Comparison of ENCODE assay signal across 22 cellular contexts in the genomic region with DNA sequence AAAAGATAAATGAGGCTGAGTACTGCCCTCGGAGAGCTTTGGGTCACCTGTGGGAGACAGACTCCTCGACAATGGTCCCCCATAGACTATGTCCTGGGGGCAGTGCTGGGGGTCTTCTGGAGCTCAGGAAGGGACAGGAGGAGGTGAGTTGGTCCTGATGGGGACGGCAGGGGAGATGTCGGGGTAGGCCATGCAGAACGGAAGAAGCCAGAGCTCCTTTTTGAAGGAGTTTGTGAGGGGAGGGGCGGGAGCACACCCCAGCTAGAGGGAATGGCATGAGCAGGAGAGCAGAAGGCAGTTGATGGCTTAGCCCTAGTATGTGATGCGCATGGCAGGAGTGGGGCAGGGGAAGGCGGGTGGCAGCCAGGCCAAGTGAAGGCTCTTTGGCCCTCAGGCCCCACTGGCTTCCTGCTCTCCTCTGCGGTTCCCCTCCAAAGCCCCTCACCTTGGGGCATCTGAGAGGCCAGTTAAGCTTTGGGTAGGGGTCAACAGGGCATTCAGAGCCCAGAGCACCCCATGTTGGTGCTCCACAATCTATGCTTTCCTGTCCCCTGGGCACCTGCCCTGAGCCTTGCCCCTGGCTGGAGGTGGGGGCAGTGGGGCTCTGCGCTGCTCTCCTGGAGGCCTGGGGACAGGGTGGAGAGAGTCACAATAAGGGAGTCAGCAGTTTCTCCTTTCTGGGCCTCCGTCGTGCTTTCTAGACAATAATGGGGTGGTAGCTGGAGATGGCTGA.
A peak's percentile ranks its signal among the peaks of the same experiment; 100 is the strongest.
DNase-seq lines count a peak whose midpoint lies in the region; ATAC-seq, FAIRE-seq and TF ChIP-seq lines count a peak whose summit lies in the region.
"Had no signal": no experiment of that assay in that cellular context is flagged by ENCODE, and none has a peak within 500 bp of the region (broad histone marks: within the 10 kb centered on the region; RNA-seq: fewer than 3 reads in every experiment).

No MANE protein-coding gene starts in this region.

- BruUV-seq in MCF 10A (replicated peaks; lab: Mats Ljungman, UMichigan) = no TSS peak

- H3K9me3 ChIP-seq in breast epithelium (no peaks in the 10 kb centered on the region), osteoblast (ENCODE audit: low read depth, low read length) (no peaks in the 10 kb centered on the region)
- H3K9me3 ChIP-seq: gastroesophageal sphincter, ovary had no signal

- H3K4me1 ChIP-seq in breast epithelium (peaks cover 4 to 11% of the 10 kb centered on the region in 2 donors), osteoblast (ENCODE audit: insufficient read depth, low read length) (peaks cover 30% of the 10 kb centered on the region)

- TF ChIP-seq CTCF in MCF 10A (IDR thresholded peaks at IDR 0.05; ENCODE audit: unreplicated experiment) (no peak), breast epithelium (IDR thresholded peaks at IDR 0.05) (no peak), chondrocyte (IDR thresholded peaks at IDR 0.05) (no peak), osteoblast (IDR thresholded peaks at IDR 0.05; ENCODE audit: extremely low read depth, low read depth, low read length) (no peak)

- H4K20me1 ChIP-seq in osteoblast (ENCODE audit: insufficient read depth, low read length) = no peaks in the 10 kb centered on the region

- H3K36me3 ChIP-seq in breast epithelium (no peaks in the 10 kb centered on the region), osteoblast (ENCODE audit: insufficient read depth, low read length) (no peaks in the 10 kb centered on the region)
- H3K36me3 ChIP-seq: brain microvascular endothelial cell, gastroesophageal sphincter, ovary had no signal

- no peaks in the 10 kb centered on the region for H3K9me3 Mint-ChIP-seq in MCF 10A (ENCODE audit: unreplicated experiment)
- H3K9me3 Mint-ChIP-seq in chondrocyte (ENCODE audit: low read depth) = no peaks in the 10 kb centered on the region
- H3K9me3 Mint-ChIP-seq: activated CD4-positive, alpha-beta T cell treated with anti-CD3 and anti-CD28 coated beads, Interleukin-2, amount 10 ng/mL, durations not matched to agents 24 days and 14 days; activated naive CD4-positive, alpha-beta T cell treated with anti-CD3 and anti-CD28 coated beads, Interleukin-2, amount 50 U/mL, for 24 hours; activated T-cell treated with anti-CD3 and anti-CD28 coated beads, Interleukin-2, amount 50 U/mL, for 4 hours; CD4-positive, alpha-beta T cell had no signal

- no peaks in the 10 kb centered on the region for H3K27me3 ChIP-seq in breast epithelium
- no peaks in the 10 kb centered on the region for H3K27me3 ChIP-seq in osteoblast (ENCODE audit: insufficient read depth, low read length)
- H3K27me3 ChIP-seq: brain microvascular endothelial cell, gastroesophageal sphincter, ovary had no signal

- H3K79me2 ChIP-seq in osteoblast (ENCODE audit: insufficient read depth, low read length) = peaks cover 2% of the 10 kb centered on the region

- H3K27ac ChIP-seq in breast epithelium (no peak overlapping the region), osteoblast (ENCODE audit: low read depth, low read length) (peak overlapping the region; percentile 92)
- H3K27ac ChIP-seq: brain microvascular endothelial cell, ovary had no signal

- H3K4me3 ChIP-seq in breast epithelium (no peak overlapping the region), osteoblast (ENCODE audit: insufficient read depth, low read length) (no peak overlapping the region)
- H3K4me3 ChIP-seq: gastroesophageal sphincter, ovary had no signal

- peak; percentile 73 for FAIRE-seq in urothelium cell line (lab: Jason Lieb, UNC)

- intact Hi-C loops in MCF 10A (cut with micrococcal nuclease) (no loop called here), breast epithelium (cut with DNase I; ENCODE audit: low total_unique reads) (no loop called here)

- DNase-seq in MCF 10A (ENCODE audit: unreplicated experiment) (no peak), breast epithelium (ENCODE audit: low spot score in 2 of 2) (no peak), chondrocyte (ENCODE audit: low spot score) (no peak), osteoblast (ENCODE audit: insufficient read length, low spot score, missing footprints) (no peak), urothelium cell line (ENCODE audit: low spot score) (no peak), NCI-H82 treated with DMSO at 0.1 percent for 48 hours (lab: John Stamatoyannopoulos, UW; ENCODE audit: unreplicated experiment) (no peak)
- DNase-seq: activated CD4-positive, alpha-beta T cell treated with anti-CD3 and anti-CD28 coated beads, Interleukin-2, amount 10 ng/mL, durations not matched to agents 24 days and 14 days; activated T-cell treated with anti-CD3 and anti-CD28 coated beads, Interleukin-2, amount 50 U/mL, for 4 hours; brain microvascular endothelial cell; CD4-positive, alpha-beta T cell; DMS79 treated with DMSO at 0.1 percent for 48 hours; erythroblast; MM.1S; NCI-H146; NCI-H774; ovary; PC-3; substantia nigra had no signal

- no peak for TF ChIP-seq POLR2A in breast epithelium (IDR thresholded peaks at IDR 0.05)

- H3K27ac Mint-ChIP-seq in MCF 10A (ENCODE audit: low read depth, unreplicated experiment) (peak overlapping the region; percentile 13), chondrocyte (ENCODE audit: unreplicated experiment) (peak overlapping the region; percentile 95)
- H3K27ac Mint-ChIP-seq: activated CD4-positive, alpha-beta T cell treated with anti-CD3 and anti-CD28 coated beads, Interleukin-2, amount 10 ng/mL, durations not matched to agents 24 days and 14 days; activated naive CD4-positive, alpha-beta T cell treated with anti-CD3 and anti-CD28 coated beads, Interleukin-2, amount 50 U/mL, for 24 hours; CD4-positive, alpha-beta T cell had no signal

- H2AFZ ChIP-seq in osteoblast (ENCODE audit: low read length) = no peak overlapping the region

- H3K4me2 ChIP-seq in osteoblast (ENCODE audit: insufficient read depth, low read length) = no peak overlapping the region

- CTCF ChIA-PET in MCF 10A (lab: Yijun Ruan, JAX) = interaction anchor here (0.8 kb wide), 1 partner anchor 23 kb away, joined by 4 read pairs; no protein-coding TSS in a partner anchor

- H3K4me3 Mint-ChIP-seq in MCF 10A (ENCODE audit: unreplicated experiment) (no peak overlapping the region), chondrocyte (ENCODE audit: unreplicated experiment) (no peak overlapping the region)
- H3K4me3 Mint-ChIP-seq: activated CD4-positive, alpha-beta T cell treated with anti-CD3 and anti-CD28 coated beads, Interleukin-2, amount 10 ng/mL, durations not matched to agents 24 days and 14 days; activated naive CD4-positive, alpha-beta T cell treated with anti-CD3 and anti-CD28 coated beads, Interleukin-2, amount 50 U/mL, for 24 hours; activated T-cell treated with anti-CD3 and anti-CD28 coated beads, Interleukin-2, amount 50 U/mL, for 4 hours; CD4-positive, alpha-beta T cell had no signal

- POLR2A ChIA-PET in MCF 10A (lab: Yijun Ruan, JAX) = interaction anchor here (0.7 kb wide), 1 partner anchor 253 kb away, joined by 3 read pairs; no protein-coding TSS in a partner anchor

- peaks cover 26% of the 10 kb centered on the region for H3K4me1 Mint-ChIP-seq in MCF 10A (ENCODE audit: insufficient read depth, unreplicated experiment)
- H3K4me1 Mint-ChIP-seq in chondrocyte (ENCODE audit: low read depth) = peaks cover 56% of the 10 kb centered on the region
- H3K4me1 Mint-ChIP-seq: activated naive CD4-positive, alpha-beta T cell treated with anti-CD3 and anti-CD28 coated beads, Interleukin-2, amount 50 U/mL, for 24 hours had no signal

- H3K27me3 Mint-ChIP-seq in MCF 10A (ENCODE audit: insufficient read depth, unreplicated experiment) (no peaks in the 10 kb centered on the region), chondrocyte (ENCODE audit: low read depth) (no peaks in the 10 kb centered on the region)
- H3K27me3 Mint-ChIP-seq: CD4-positive, alpha-beta T cell had no signal

- peaks cover 14% of the 10 kb centered on the region for H3K36me3 Mint-ChIP-seq in MCF 10A (ENCODE audit: insufficient read depth, unreplicated experiment)
- no peaks in the 10 kb centered on the region for H3K36me3 Mint-ChIP-seq in chondrocyte (ENCODE audit: low read depth)
- H3K36me3 Mint-ChIP-seq: activated naive CD4-positive, alpha-beta T cell treated with anti-CD3 and anti-CD28 coated beads, Interleukin-2, amount 50 U/mL, for 24 hours had no signal

- ATAC-seq in GM21723 (IDR thresholded peaks at IDR 0.05; ENCODE audit: unreplicated experiment) = no peak
- no peak for ATAC-seq in activated CD4-positive, CD25-positive, alpha-beta regulatory T cell treated with anti-CD3 and anti-CD28 coated beads, Interleukin-2, amount 50 U/mL, for 24 hours
- ATAC-seq: activated T-cell treated with anti-CD3 and anti-CD28 coated beads, Interleukin-2, amount 50 U/mL, for 4 hours; gastroesophageal sphincter; PC-3 had no signal
